ENCODE assay signal across 8 cellular contexts in the genomic region with DNA sequence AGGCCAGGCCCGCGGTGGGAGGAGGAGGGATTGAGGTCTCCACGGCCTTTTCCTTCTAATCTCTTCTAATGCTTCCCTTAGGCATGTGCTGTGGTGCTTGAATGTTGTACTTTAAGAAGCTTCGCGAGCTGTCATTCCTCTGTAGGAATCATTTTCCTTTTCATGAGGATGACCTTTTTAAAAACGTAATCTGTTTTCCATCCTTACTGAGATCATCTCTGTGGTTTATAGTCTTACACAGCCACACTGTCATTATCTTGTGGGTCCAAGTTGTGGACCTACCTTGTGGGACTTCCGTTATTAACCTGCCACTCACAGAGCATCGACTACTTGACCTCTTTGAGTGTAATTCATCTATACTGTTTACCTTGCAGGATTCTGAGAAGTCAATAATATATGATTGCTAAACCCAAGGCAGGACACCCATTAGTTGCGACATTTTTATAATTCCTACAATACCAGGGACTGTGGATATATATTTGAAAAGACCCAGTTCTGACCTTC. TPM values are rescaled to one million over a fixed set of nuclear protein-coding genes. Genes with fewer than 3 reads are reported as not detected.
A peak's percentile ranks its signal among the peaks of the same experiment; 100 is the strongest.
DNase-seq lines count a peak whose midpoint lies in the region; ATAC-seq, FAIRE-seq and TF ChIP-seq lines count a peak whose summit lies in the region.

No MANE protein-coding gene starts in this region.

- no peak for FAIRE-seq in GM12892 (lab: Jason Lieb, UNC)

- H3K36me3 ChIP-seq in esophagus (ENCODE audit: control insufficient read depth in 2 of 2, insufficient read depth in 2 of 2, low read length in 1 of 2), result no peaks in the 10 kb centered on the region

- DNase-seq in DMS53 treated with DMSO at 0.1 percent for 48 hours (lab: John Stamatoyannopoulos, UW; ENCODE audit: unreplicated experiment) (peak; percentile 39), OCI-M1 (lab: John Stamatoyannopoulos, UW) (peak; percentile 22), pons (ENCODE audit: low spot score) (peak; percentile 44), GM03348 (ENCODE audit: low spot score) (no peak), GM12892 (ENCODE audit: insufficient read length) (no peak)
- no peak for DNase-seq in stimulated activated naive CD4-positive, alpha-beta T cell (lab: John Stamatoyannopoulos, UW)

- peak overlapping the region; percentile 84 to 90 for H3K4me3 ChIP-seq in esophagus (ENCODE audit: low read depth in 1 of 2, low read length in 2 of 2)

- no peaks in the 10 kb centered on the region for H3K4me1 ChIP-seq in esophagus (ENCODE audit: control insufficient read depth in 2 of 2, insufficient read depth in 2 of 2, low read length in 1 of 2)

- WGBS in esophagus, 2 donors, result 12 to 15% methylated on average over 9 of the region's 9 CpGs

- no peaks in the 10 kb centered on the region for H3K27me3 ChIP-seq in esophagus (ENCODE audit: control insufficient read depth in 1 of 2, insufficient read depth in 2 of 2, low read length in 2 of 2)

- H3K9me3 ChIP-seq in esophagus (ENCODE audit: control insufficient read depth in 2 of 2, insufficient read depth in 1 of 2, low read depth in 1 of 2, low read length in 1 of 2), result no peaks in the 10 kb centered on the region

- H3K27ac ChIP-seq in esophagus (ENCODE audit: low read depth in 2 of 2, low read length in 1 of 2), result peak overlapping the region in 1 of 2 donors; percentile 80

- ATAC-seq in HG03378 (IDR thresholded peaks at IDR 0.05; ENCODE audit: unreplicated experiment), result no peak

- TF ChIP-seq POLR2A in GM12892 (IDR thresholded peaks at IDR 0.05; ENCODE audit: low read depth, low read length), result no peak

RNA-seq across cellular contexts. Expression of a gene that starts 0.7 kb away (rescaled TPM):
- polyA plus RNA-seq in esophagus, result 10 to 100 TPM in 1 of 2 donors, 1 to 10 TPM in 1; 8.0 to 25.0 TPM
- polyA plus RNA-seq in GM12892 (2012; ENCODE audit: missing spikeins), result not detected

RNA-seq across cellular contexts. Expression of a gene that starts 0.9 kb away (rescaled TPM):
- 1 to 10 TPM; 2.4 to 3.2 TPM for polyA plus RNA-seq in esophagus
- polyA plus RNA-seq in GM12892 (2012; ENCODE audit: missing spikeins), result not detected

RNA-seq across cellular contexts. Expression of a gene that starts 34.2 kb away (rescaled TPM):
- under 1 TPM; 0.11 to 0.41 TPM for polyA plus RNA-seq in esophagus
- not detected for polyA plus RNA-seq in GM12892 (2012; ENCODE audit: missing spikeins)

Comparison
In these comparisons a context has a peak if more than half of its experiments do, and no peak if none do; other contexts are left out.
1. DNase-seq: peak in DMS53 treated with DMSO at 0.1 percent for 48 hours (single experiment), OCI-M1 (single experiment) and pons (single experiment); none in stimulated activated naive CD4-positive, alpha-beta T cell (0 of 6), GM03348 (single experiment) and GM12892 (single experiment).